1 cellular context compared by ENCODE assay signal in the genomic region with DNA sequence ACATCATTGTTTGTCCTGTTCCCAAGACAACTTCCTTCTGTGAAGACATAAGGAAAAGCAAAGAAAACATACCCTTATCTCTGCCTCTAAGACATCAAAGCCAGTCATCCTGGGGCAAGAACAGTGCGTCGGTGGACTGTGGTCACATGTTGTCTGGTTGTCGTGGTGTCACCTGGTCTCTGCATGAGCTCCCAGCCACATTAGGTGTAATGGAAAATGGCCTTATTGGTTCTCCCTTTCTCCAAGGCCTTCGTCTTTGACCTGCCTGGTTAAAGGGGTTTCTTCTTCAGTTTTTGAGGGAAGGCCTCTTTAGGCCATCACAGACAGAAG.
TF ChIP-seq lines count a peak whose summit lies in the region.

No MANE protein-coding gene starts in this region.

TF ChIP-seq in SK-N-SH treated with all-trans-retinoic acid at 6 μM for 48 hours, 23 proteins besides CTCF, POLR2A, EP300 and RAD21 (continued from another document):
- no peak for TF ChIP-seq ZNF565 (CRISPR knock-in tag; conservative IDR thresholded peaks at IDR 0.05; ENCODE audit: low read depth)
- no peak for TF ChIP-seq ARNTL (CRISPR knock-in tag; IDR thresholded peaks at IDR 0.05; ENCODE audit: borderline replicate concordance, low read depth)
- no peak for TF ChIP-seq BACH2 (CRISPR knock-in tag; IDR thresholded peaks at IDR 0.05; ENCODE audit: borderline replicate concordance)
- no peak for TF ChIP-seq ZFP3 (CRISPR knock-in tag; IDR thresholded peaks at IDR 0.05)
TF ChIP-seq in SK-N-SH treated with all-trans-retinoic acid at 6 μM for 48 hours: peak in this region for 0.
